ENCODE assay signal across 8 cellular contexts in genomic region chr11:88174627-88175003, GRCh38. TPM values are rescaled to one million over a fixed set of nuclear protein-coding genes. Genes with fewer than 3 reads are reported as not detected.
A peak's percentile ranks its signal among the peaks of the same experiment; 100 is the strongest.
DNase-seq lines count a peak whose midpoint lies in the region; ATAC-seq and TF ChIP-seq lines count a peak whose summit lies in the region.

No MANE protein-coding gene starts in this region.

- peak overlapping the region; percentile 90 for H3K27ac Mint-ChIP-seq in activated T-helper 17 cell treated with anti-CD3 and anti-CD28 coated beads, Interleukin-2, amount 50 U/mL, for 72 hours

- peak overlapping the region in 2 of 4 donors; percentile 62 to 66 for H3K27ac ChIP-seq in gastroesophageal sphincter
- peak overlapping the region; percentile 59 to 72 for H3K27ac ChIP-seq in uterus

- H3K4me1 Mint-ChIP-seq in activated T-helper 17 cell treated with anti-CD3 and anti-CD28 coated beads, Interleukin-2, amount 50 U/mL, for 72 hours = peaks cover 12% of the 10 kb centered on the region

- TF ChIP-seq POLR2A in gastroesophageal sphincter (IDR thresholded peaks at IDR 0.05) (no peak), uterus (IDR thresholded peaks at IDR 0.05) (no peak)

- no peaks in the 10 kb centered on the region for H3K9me3 ChIP-seq in gastroesophageal sphincter
- no peaks in the 10 kb centered on the region for H3K9me3 ChIP-seq in uterus

- H3K4me3 ChIP-seq in gastroesophageal sphincter (peak overlapping the region; percentile 30 to 60), uterus (peak overlapping the region; percentile 49 to 56)

- no peak for TF ChIP-seq EP300 in gastroesophageal sphincter (IDR thresholded peaks at IDR 0.05)

- H3K27me3 ChIP-seq in gastroesophageal sphincter = no peaks in the 10 kb centered on the region
- H3K27me3 ChIP-seq in uterus = no peaks in the 10 kb centered on the region

- 0 to 8% methylated on average over 1 to 12 of the region's 12 CpGs for WGBS in gastroesophageal sphincter (ENCODE audit: low coverage in 1 of 2), 2 donors

- H3K4me1 ChIP-seq in gastroesophageal sphincter (peaks cover 0 to 28% (median 0%) of the 10 kb centered on the region in 3 donors), uterus (no peaks in the 10 kb centered on the region)

- no peaks in the 10 kb centered on the region for H3K27me3 Mint-ChIP-seq in activated T-helper 17 cell treated with anti-CD3 and anti-CD28 coated beads, Interleukin-2, amount 50 U/mL, for 72 hours

- no peak for TF ChIP-seq CTCF in gastroesophageal sphincter (IDR thresholded peaks at IDR 0.05)
- no peak for TF ChIP-seq CTCF in uterus (IDR thresholded peaks at IDR 0.05)

- peak overlapping the region; percentile 83 for H3K4me3 Mint-ChIP-seq in activated T-helper 17 cell treated with anti-CD3 and anti-CD28 coated beads, Interleukin-2, amount 50 U/mL, for 72 hours

- peak; percentile 88 for DNase-seq in EL
- DNase-seq in LHCN-M2 (ENCODE audit: low read depth) = peak; percentile 18
- peak; percentile 9 for DNase-seq in non-pigmented ciliary epithelial cell (ENCODE audit: low read depth)
- DNase-seq in uterus = peak; percentile 52 to 60
- no peak for DNase-seq in SW480 (ENCODE audit: low spot score)

- H3K9me3 Mint-ChIP-seq in activated T-helper 17 cell treated with anti-CD3 and anti-CD28 coated beads, Interleukin-2, amount 50 U/mL, for 72 hours = no peaks in the 10 kb centered on the region

- intact Hi-C loops in uterus (cut with DNase I; ENCODE audit: low total_unique reads) = no loop called here

- ATAC-seq in GM21515 (IDR thresholded peaks at IDR 0.05; ENCODE audit: unreplicated experiment) (peak; percentile 42), gastroesophageal sphincter (peak; percentile 72)
- ATAC-seq in activated T-helper 17 cell treated with anti-CD3 and anti-CD28 coated beads, Interleukin-2, amount 50 U/mL, for 72 hours (replicated peaks) = peak; percentile 74

- H3K36me3 ChIP-seq in gastroesophageal sphincter (no peaks in the 10 kb centered on the region), uterus (no peaks in the 10 kb centered on the region)

- no peaks in the 10 kb centered on the region for H3K36me3 Mint-ChIP-seq in activated T-helper 17 cell treated with anti-CD3 and anti-CD28 coated beads, Interleukin-2, amount 50 U/mL, for 72 hours (ENCODE audit: low read depth)

RNA-seq across cellular contexts. Expression of gene RAB38, which starts 0.6 kb away (rescaled TPM):
- total RNA-seq in LHCN-M2 (2014; rRNA removed) (not detected in 2 replicates), gastroesophageal sphincter (1 to 10 TPM in 3 of 4 donors, not detected in 1; 1.2 to 4.6 (median 1.6) TPM), uterus (10 to 100 TPM in 1 of 4 donors, 1 to 10 TPM in 2, not detected in 1; 1.3 to 56.8 (median 7.2) TPM)
- 0.06 TPM for polyA plus RNA-seq in LHCN-M2 (2012)
- 1 to 10 TPM; 1.2 to 1.9 TPM for total RNA-seq in activated T-helper 17 cell treated with anti-CD3 and anti-CD28 coated beads, Interleukin-2, amount 50 U/mL, for 72 hours
